8 cellular contexts compared by ENCODE assay signal in the genomic region with DNA sequence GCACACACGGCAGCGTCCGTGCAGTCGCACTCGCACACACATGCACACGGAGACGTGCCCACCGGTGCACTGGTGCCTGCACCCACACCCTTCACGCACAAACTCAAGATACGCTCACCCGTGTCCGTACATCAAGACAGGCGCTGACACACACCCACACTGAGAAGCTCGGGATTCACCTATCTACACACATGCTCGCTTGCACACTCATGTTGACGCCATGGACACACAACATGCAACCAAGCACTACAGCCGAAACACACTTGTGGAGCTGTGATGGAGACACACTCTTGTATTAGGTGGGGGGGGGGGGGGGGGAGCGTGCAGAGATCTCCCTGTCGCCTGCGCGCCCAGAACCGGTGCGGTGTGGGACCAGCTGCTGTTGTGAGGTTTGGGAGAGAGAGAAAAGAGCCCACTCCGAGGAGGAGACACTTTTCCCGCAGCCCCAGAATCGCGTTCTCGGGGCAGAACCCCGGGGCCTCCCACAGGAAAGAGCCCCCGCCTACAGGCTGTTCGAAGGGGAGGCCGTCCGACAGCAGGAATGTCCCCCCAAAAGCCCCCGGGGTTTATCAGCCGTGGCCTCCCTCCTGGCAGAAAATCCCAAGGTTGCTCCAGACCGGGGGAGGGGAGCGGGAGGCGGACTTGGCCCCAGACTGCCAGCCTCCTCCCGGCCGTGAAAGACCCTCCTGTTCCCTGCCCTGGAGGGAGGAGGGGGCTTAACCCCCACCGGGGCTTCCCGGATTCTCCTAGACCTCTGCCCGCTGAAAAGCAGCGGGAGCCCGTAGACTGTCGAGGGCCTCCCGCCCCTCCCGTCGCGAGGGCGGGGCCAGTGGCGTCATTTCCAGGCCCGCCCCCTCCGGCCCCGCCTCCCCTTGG. TPM values are rescaled to one million over a fixed set of nuclear protein-coding genes. Genes with fewer than 3 reads are reported as not detected.
DNase-seq lines count a peak whose midpoint lies in the region; ATAC-seq and TF ChIP-seq lines count a peak whose summit lies in the region.

No MANE protein-coding gene starts in this region.

- TF ChIP-seq CTCF in colonic mucosa (IDR thresholded peaks at IDR 0.05): no peak

- peak overlapping the region; percentile 98 for H3K27ac ChIP-seq in colonic mucosa

- H3K36me3 Mint-ChIP-seq in activated CD4-positive, alpha-beta T cell treated with anti-CD3 and anti-CD28 coated beads, Interleukin-2, amount 10 ng/mL, durations not matched to agents 24 days and 14 days (ENCODE audit: low read depth): peaks cover 48% of the 10 kb centered on the region

- TF ChIP-seq POLR2A in GM10847 (IDR thresholded peaks at IDR 0.05; ENCODE audit: extremely low read depth, insufficient read length): peak; percentile 1

- peak overlapping the region; percentile 100 for H3K27ac Mint-ChIP-seq in activated CD4-positive, alpha-beta T cell treated with anti-CD3 and anti-CD28 coated beads, Interleukin-2, amount 10 ng/mL, durations not matched to agents 24 days and 14 days

- H3K4me3 Mint-ChIP-seq in activated CD4-positive, alpha-beta T cell treated with anti-CD3 and anti-CD28 coated beads, Interleukin-2, amount 10 ng/mL, durations not matched to agents 24 days and 14 days: peak overlapping the region; percentile 90

- H3K36me3 ChIP-seq in colonic mucosa: no peaks in the 10 kb centered on the region

- intact Hi-C loops in activated CD4-positive, alpha-beta T cell treated with anti-CD3 and anti-CD28 coated beads, Interleukin-2, amount 10 ng/mL, durations not matched to agents 24 days and 14 days (cut with micrococcal nuclease): loop anchor here (1.0 to 5.0 kb wide), 14 partner anchors 14 to 263 kb away; a partner anchor contains a TSS
- intact Hi-C loops in colonic mucosa (cut with DNase I): loop anchor here (5.0 to 10.0 kb wide), 3 partner anchors 87 to 200 kb away; a partner anchor contains a TSS

- H3K4me1 ChIP-seq in colonic mucosa: peaks cover 11% of the 10 kb centered on the region

- no peaks in the 10 kb centered on the region for H3K9me3 ChIP-seq in colonic mucosa

- peak; percentile 34 for ATAC-seq in HG02759 (IDR thresholded peaks at IDR 0.05; ENCODE audit: unreplicated experiment)
- no peak for ATAC-seq in GM18519 (IDR thresholded peaks at IDR 0.05; ENCODE audit: low FRiP score, unreplicated experiment)

- peaks cover 47% of the 10 kb centered on the region for H3K4me1 Mint-ChIP-seq in activated CD4-positive, alpha-beta T cell treated with anti-CD3 and anti-CD28 coated beads, Interleukin-2, amount 10 ng/mL, durations not matched to agents 24 days and 14 days

- H3K4me3 ChIP-seq in colonic mucosa: peak overlapping the region; percentile 73

- no peaks in the 10 kb centered on the region for H3K27me3 ChIP-seq in colonic mucosa

- peak; percentile 53 for DNase-seq in NCI-H2171 treated with DMSO at 0.1 percent for 48 hours (lab: John Stamatoyannopoulos, UW)
- peak; percentile 98 for DNase-seq in activated CD4-positive, alpha-beta T cell treated with anti-CD3 and anti-CD28 coated beads, Interleukin-2, amount 10 ng/mL, durations not matched to agents 24 days and 14 days
- peak; percentile 93 for DNase-seq in colonic mucosa
- peak; percentile 95 for DNase-seq in left kidney (ENCODE audit: low read depth, low spot score)
- peak; percentile 79 to 89 (median 86) for DNase-seq in stimulated activated CD4-positive, alpha-beta T cell treated with anti-CD3 and anti-CD28 coated beads, Interleukin-1b, Interleukin-23, amount 100 ng/mL, for 24 hours (ENCODE audit: low read depth in 4 of 4, low spot score in 1 of 4)

- peak overlapping the region; percentile 90 to 95 for H3K9ac ChIP-seq in colonic mucosa (ENCODE audit: low read depth in 2 of 2, low read length in 2 of 2)

- H3K9me3 Mint-ChIP-seq in activated CD4-positive, alpha-beta T cell treated with anti-CD3 and anti-CD28 coated beads, Interleukin-2, amount 10 ng/mL, durations not matched to agents 24 days and 14 days: no peaks in the 10 kb centered on the region

- H3K27me3 Mint-ChIP-seq in activated CD4-positive, alpha-beta T cell treated with anti-CD3 and anti-CD28 coated beads, Interleukin-2, amount 10 ng/mL, durations not matched to agents 24 days and 14 days: peaks cover 3% of the 10 kb centered on the region

RNA-seq across cellular contexts. Expression of a gene that starts 0.5 kb away (rescaled TPM):
- total RNA-seq in activated CD4-positive, alpha-beta T cell treated with anti-CD3 and anti-CD28 coated beads, Interleukin-2, amount 10 ng/mL, durations not matched to agents 24 days and 14 days: 300 and 311 TPM in 2 replicates
- 10 to 100 TPM; 29.3 to 44.5 TPM for total RNA-seq in colonic mucosa

RNA-seq across cellular contexts. Expression of a gene that starts 23.5 kb away (rescaled TPM):
- total RNA-seq in activated CD4-positive, alpha-beta T cell treated with anti-CD3 and anti-CD28 coated beads, Interleukin-2, amount 10 ng/mL, durations not matched to agents 24 days and 14 days: 10.4 and 12.1 TPM in 2 replicates
- total RNA-seq in colonic mucosa: 10 to 100 TPM in 1 of 2 donors, 1 to 10 TPM in 1; 4.2 to 22.5 TPM

RNA-seq across cellular contexts. Expression of a gene that starts 25.6 kb away (rescaled TPM):
- total RNA-seq in activated CD4-positive, alpha-beta T cell treated with anti-CD3 and anti-CD28 coated beads, Interleukin-2, amount 10 ng/mL, durations not matched to agents 24 days and 14 days: 14.0 and 16.4 TPM in 2 replicates
- total RNA-seq in colonic mucosa: 10 to 100 TPM; 23.7 to 37.3 TPM

RNA-seq across cellular contexts. Expression of a gene that starts 37.3 kb away (rescaled TPM):
- total RNA-seq in activated CD4-positive, alpha-beta T cell treated with anti-CD3 and anti-CD28 coated beads, Interleukin-2, amount 10 ng/mL, durations not matched to agents 24 days and 14 days: 64.2 and 67.6 TPM in 2 replicates
- 10 to 100 TPM; 30.2 to 32.1 TPM for total RNA-seq in colonic mucosa

RNA-seq across cellular contexts. Expression of a gene that starts 56.3 kb away (rescaled TPM):
- total RNA-seq in activated CD4-positive, alpha-beta T cell treated with anti-CD3 and anti-CD28 coated beads, Interleukin-2, amount 10 ng/mL, durations not matched to agents 24 days and 14 days: 0.33 and 0.52 TPM in 2 replicates
- total RNA-seq in colonic mucosa: 1 to 10 TPM; 2.8 to 4.8 TPM
